Comparison of ENCODE assay signal across 16 cellular contexts in genomic region chr6:9456241-9456658, GRCh38.
A peak's percentile ranks its signal among the peaks of the same experiment; 100 is the strongest.
DNase-seq lines count a peak whose midpoint lies in the region; ATAC-seq and TF ChIP-seq lines count a peak whose summit lies in the region.
"Had no signal": no experiment of that assay in that cellular context is flagged by ENCODE, and none has a peak within 500 bp of the region (broad histone marks: within the 10 kb centered on the region; RNA-seq: fewer than 3 reads in every experiment).

No MANE protein-coding gene starts in this region.

- TF ChIP-seq CTCF in heart right ventricle (IDR thresholded peaks at IDR 0.05) (no peak), heart left ventricle (IDR thresholded peaks at IDR 0.05) (no peak)

- H3K27me3 ChIP-seq in iPS-18a (ENCODE audit: control insufficient read depth, insufficient read depth, low read length), result no peaks in the 10 kb centered on the region
- no peaks in the 10 kb centered on the region for H3K27me3 ChIP-seq in heart right ventricle
- H3K27me3 ChIP-seq in heart left ventricle, result no peaks in the 10 kb centered on the region
- H3K27me3 ChIP-seq: upper lobe of left lung had no signal

- H3K4me1 ChIP-seq in iPS-18a (ENCODE audit: control insufficient read depth, low read depth, low read length) (peaks cover 44% of the 10 kb centered on the region), heart right ventricle (no peaks in the 10 kb centered on the region), heart left ventricle (no peaks in the 10 kb centered on the region)
- H3K4me1 ChIP-seq: upper lobe of left lung had no signal

- 40 to 43% methylated on average over 4 of the region's 4 CpGs for WGBS in heart right ventricle, 2 donors
- WGBS in heart left ventricle, 4 donors, result 41 to 57% (median 51%) methylated on average over 4 of the region's 4 CpGs

- DNase-seq in COR-L47 (lab: John Stamatoyannopoulos, UW) (peak; percentile 87), NCI-H146 (lab: John Stamatoyannopoulos, UW) (peak; percentile 99), RPMI7951 (ENCODE audit: low read depth) (peak; percentile 45), heart right ventricle (no peak), heart left ventricle (no peak)
- DNase-seq in stimulated activated CD4-positive, alpha-beta T cell treated with anti-CD3 and anti-CD28 coated beads, Interleukin-15, amount 100 ng/mL, for 24 hours, result no peak
- DNase-seq: activated CD4-positive, alpha-beta T cell treated with anti-CD3 and anti-CD28 coated beads, Interleukin-2, amount 50 U/mL, for 4 hours; activated naive CD8-positive, alpha-beta T cell treated with anti-CD3 and anti-CD28 coated beads, Interleukin-2, amount 10 ng/mL, durations not matched to agents 7 days and 5 days; activated T-cell treated with anti-CD3 and anti-CD28 coated beads, Interleukin-2, amount 50 U/mL, for 4 hours; effector CD4-positive, alpha-beta T cell; NCI-H526; nucleus accumbens; upper lobe of left lung had no signal

- H3K9me3 ChIP-seq in iPS-18a (ENCODE audit: control insufficient read depth, low read depth, low read length) (peaks cover under 1% of the 10 kb centered on the region), heart right ventricle (peaks cover 0 to 7% (median 0%) of the 10 kb centered on the region in 11 donors), heart left ventricle (peaks cover 0 to 7% (median 0%) of the 10 kb centered on the region in 12 donors)

- peak overlapping the region; percentile 8 for H3K4me3 ChIP-seq in iPS-18a (ENCODE audit: low read length)
- H3K4me3 ChIP-seq in heart right ventricle, result no peak overlapping the region
- H3K4me3 ChIP-seq in heart left ventricle, result no peak overlapping the region
- H3K4me3 ChIP-seq: upper lobe of left lung had no signal

- TF ChIP-seq POLR2A in heart left ventricle (IDR thresholded peaks at IDR 0.05), result no peak

- H3K36me3 ChIP-seq in iPS-18a (ENCODE audit: control insufficient read depth, low read depth, low read length), result no peaks in the 10 kb centered on the region
- no peaks in the 10 kb centered on the region for H3K36me3 ChIP-seq in heart right ventricle
- H3K36me3 ChIP-seq in heart left ventricle, result no peaks in the 10 kb centered on the region
- H3K36me3 ChIP-seq: upper lobe of left lung had no signal

- intact Hi-C loops in heart right ventricle (cut with DNase I) (no loop called here), heart left ventricle (cut with DNase I) (no loop called here)

- H3K27ac ChIP-seq in iPS-18a (ENCODE audit: low read length), result peak overlapping the region; percentile 29
- no peak overlapping the region for H3K27ac ChIP-seq in heart right ventricle
- no peak overlapping the region for H3K27ac ChIP-seq in heart left ventricle
- H3K27ac ChIP-seq: upper lobe of left lung had no signal

- ATAC-seq in HG02973 (IDR thresholded peaks at IDR 0.05; ENCODE audit: unreplicated experiment) (no peak), heart right ventricle (no peak), heart left ventricle (no peak)
- ATAC-seq: activated T-cell treated with anti-CD3 and anti-CD28 coated beads, Interleukin-2, amount 50 U/mL, for 4 hours; sciatic nerve had no signal

- peak overlapping the region; percentile 8 for H3K9ac ChIP-seq in iPS-18a (ENCODE audit: low read length)

Comparison
In these comparisons a context has a peak if more than half of its experiments do, and no peak if none do; other contexts are left out.
1. DNase-seq: peak in COR-L47 (single experiment), NCI-H146 (single experiment) and RPMI7951 (single experiment); none in heart right ventricle (0 of 2), heart left ventricle (0 of 5) and stimulated activated CD4-positive, alpha-beta T cell treated with anti-CD3 and anti-CD28 coated beads, Interleukin-15, amount 100 ng/mL, for 24 hours (single experiment).